ENCODE assay signal across 9 cellular contexts in the genomic region with DNA sequence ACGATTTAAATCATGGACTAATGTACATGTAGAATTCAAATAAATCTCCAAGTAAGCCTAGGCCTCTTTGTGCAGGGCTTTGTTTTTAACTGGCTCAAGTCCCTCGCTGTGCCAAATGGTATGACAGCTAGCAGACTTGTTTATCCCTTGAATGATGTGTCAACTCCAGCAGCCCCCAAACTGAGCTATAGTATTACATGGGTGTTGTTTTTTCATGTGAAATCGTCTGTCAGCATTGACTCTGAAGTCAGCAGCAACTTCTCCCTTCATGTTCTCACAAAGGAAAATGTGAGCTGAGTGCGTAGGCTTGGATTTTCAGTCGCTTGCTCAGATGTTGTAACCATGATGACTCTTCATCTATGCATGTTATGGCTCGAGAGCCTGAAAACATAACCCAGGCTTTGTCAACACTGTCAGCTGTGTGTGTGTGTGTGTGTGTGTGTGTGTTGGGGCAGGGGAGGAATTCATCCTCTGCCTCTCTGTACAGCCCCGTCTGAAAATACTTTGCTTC.
A peak's percentile ranks its signal among the peaks of the same experiment; 100 is the strongest.
DNase-seq lines count a peak whose midpoint lies in the region; ATAC-seq and TF ChIP-seq lines count a peak whose summit lies in the region.
"Had no signal": no experiment of that assay in that cellular context is flagged by ENCODE, and none has a peak within 500 bp of the region (broad histone marks: within the 10 kb centered on the region; RNA-seq: fewer than 3 reads in every experiment).

No MANE protein-coding gene starts in this region.

- H4K20me1 ChIP-seq in Karpas-422 (ENCODE audit: insufficient read depth, low read depth, low read length), result no peaks in the 10 kb centered on the region

- H3K4me1 ChIP-seq in lower lobe of right lung (no peaks in the 10 kb centered on the region), Karpas-422 (ENCODE audit: low read length) (no peaks in the 10 kb centered on the region)

- ATAC-seq in lower lobe of right lung (peak; percentile 14 to 50), GM18861 (IDR thresholded peaks at IDR 0.05; ENCODE audit: unreplicated experiment) (no peak)

- no peak overlapping the region for H2AFZ ChIP-seq in Karpas-422 (ENCODE audit: low read length)

- H3K9me3 ChIP-seq in lower lobe of right lung, result no peaks in the 10 kb centered on the region
- H3K9me3 ChIP-seq in Karpas-422 (ENCODE audit: low read length), result no peaks in the 10 kb centered on the region

- H3K9me2 ChIP-seq in Karpas-422 (replicated peaks; ENCODE audit: insufficient read depth, low read length), result no peaks in the 10 kb centered on the region

- H3K4me3 ChIP-seq in AG10803 (ENCODE audit: low read length), result no peak overlapping the region
- H3K4me3 ChIP-seq in lower lobe of right lung, result no peak overlapping the region
- no peak overlapping the region for H3K4me3 ChIP-seq in Karpas-422 (ENCODE audit: low read length)

- intact Hi-C loops in lower lobe of right lung (cut with DNase I), result no loop called here

- no peak overlapping the region for H3K27ac ChIP-seq in lower lobe of right lung
- H3K27ac ChIP-seq in Karpas-422 (ENCODE audit: low read length), result no peak overlapping the region

- no peak for TF ChIP-seq CTCF in AG10803 (conservative IDR thresholded peaks at IDR 0.05; ENCODE audit: low read length)
- TF ChIP-seq CTCF in lower lobe of right lung (IDR thresholded peaks at IDR 0.05), result no peak

- H3K79me2 ChIP-seq in Karpas-422 (ENCODE audit: low read length), result no peaks in the 10 kb centered on the region

- DNase-seq in AG10803 (ENCODE audit: low read depth) (peak; percentile 99), HuH-7 (ENCODE audit: low spot score) (peak; percentile 12), astrocyte of the hippocampus (ENCODE audit: low read depth, low spot score) (peak; percentile 78), lower lobe of right lung (no peak), Karpas-422 (no peak), DMS153 treated with DMSO at 0.1 percent for 48 hours (lab: John Stamatoyannopoulos, UW; ENCODE audit: unreplicated experiment) (no peak), AML-193 (lab: John Stamatoyannopoulos, UW) (no peak)
- DNase-seq: dermis blood vessel endothelial cell had no signal

- H3K27me3 ChIP-seq in lower lobe of right lung (ENCODE audit: low read depth) (no peaks in the 10 kb centered on the region), Karpas-422 (ENCODE audit: low read length) (no peaks in the 10 kb centered on the region)

- H3K4me2 ChIP-seq in Karpas-422 (ENCODE audit: low read depth, low read length, poor library complexity, severe bottlenecking), result no peak overlapping the region

- no peak overlapping the region for H3K9ac ChIP-seq in Karpas-422 (ENCODE audit: low read length)

- H3K36me3 ChIP-seq in lower lobe of right lung, result no peaks in the 10 kb centered on the region
- H3K36me3 ChIP-seq in Karpas-422 (ENCODE audit: insufficient read depth, low read length), result no peaks in the 10 kb centered on the region

Comparison
In these comparisons a context has a peak if more than half of its experiments do, and no peak if none do; other contexts are left out.
1. DNase-seq: peak in AG10803 (single experiment), HuH-7 (single experiment) and astrocyte of the hippocampus (single experiment); none in lower lobe of right lung (single experiment), Karpas-422 (single experiment), DMS153 treated with DMSO at 0.1 percent for 48 hours (single experiment) and AML-193 (0 of 2).